ENCODE assay signal across 8 cellular contexts in the genomic region with DNA sequence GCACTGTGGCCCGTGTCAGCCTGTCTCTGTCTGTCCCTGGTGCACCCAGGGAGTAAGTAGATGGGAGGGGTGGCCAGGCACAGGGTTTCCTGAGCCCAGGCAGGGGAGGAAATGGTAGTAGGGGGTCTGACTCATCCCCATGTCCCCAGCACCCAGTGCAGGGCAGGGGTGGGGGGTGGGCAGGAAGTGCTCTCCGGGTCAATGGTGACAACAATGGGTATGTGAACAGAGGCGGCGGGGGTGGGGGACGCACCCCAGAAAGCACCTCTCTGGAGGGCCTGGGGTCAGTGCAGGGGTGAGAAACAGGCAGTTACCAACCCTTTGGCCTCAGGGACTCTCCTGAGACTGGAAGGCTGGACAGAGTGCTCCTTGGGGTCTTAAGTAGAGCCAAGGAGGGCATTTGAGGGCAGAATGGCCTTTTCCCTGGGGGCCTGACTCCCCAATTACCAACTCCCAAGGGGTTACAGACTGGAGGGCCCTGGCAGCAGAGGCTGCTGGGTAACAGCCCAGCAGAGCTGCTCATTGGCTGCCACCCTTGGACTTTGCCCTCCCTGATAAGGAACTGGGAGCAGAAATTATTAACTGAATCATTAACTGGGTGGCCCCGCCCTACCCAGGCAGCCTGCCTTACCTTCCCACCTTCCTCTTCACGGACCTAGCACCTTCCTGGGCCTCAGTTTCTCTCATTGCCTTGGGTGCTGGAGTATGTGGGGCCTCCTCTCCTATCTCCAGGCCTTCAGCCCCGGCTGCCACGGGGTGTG. TPM values are rescaled to one million over a fixed set of nuclear protein-coding genes. Genes with fewer than 3 reads are reported as not detected.
DNase-seq lines count a peak whose midpoint lies in the region; ATAC-seq and TF ChIP-seq lines count a peak whose summit lies in the region.

No MANE protein-coding gene starts in this region.

- no peak for TF ChIP-seq CTCF in suprapubic skin (IDR thresholded peaks at IDR 0.05)
- no peak for TF ChIP-seq CTCF in MCF 10A (IDR thresholded peaks at IDR 0.05; ENCODE audit: unreplicated experiment)

- intact Hi-C loops in MCF 10A (cut with micrococcal nuclease) = no loop called here

- DNase-seq in HT1080 (ENCODE audit: low read depth) (peak; percentile 87), suprapubic skin (ENCODE audit: low spot score in 2 of 2) (no peak), MCF 10A (ENCODE audit: unreplicated experiment) (no peak), T1000 (lab: John Stamatoyannopoulos, UW) (no peak)
- DNase-seq in activated gamma-delta T cell treated with anti-CD3 and anti-CD28 coated beads, Interleukin-2, amount 50 U/mL, for 16 hours (ENCODE audit: low read depth) = peak; percentile 50

- no peaks in the 10 kb centered on the region for H3K9me3 ChIP-seq in mucosa of rectum (ENCODE audit: control insufficient read depth in 2 of 2, low read length in 2 of 2)
- no peaks in the 10 kb centered on the region for H3K9me3 ChIP-seq in suprapubic skin

- TF ChIP-seq POLR2A in GM18505 (IDR thresholded peaks at IDR 0.05; ENCODE audit: borderline replicate concordance, extremely low read depth, insufficient read depth, insufficient read length) = peak; percentile 41
- TF ChIP-seq POLR2A in suprapubic skin (IDR thresholded peaks at IDR 0.05) = no peak

- CTCF ChIA-PET in MCF 10A (lab: Yijun Ruan, JAX) = interaction anchor here (0.9 to 1.9 kb wide), 3 partner anchors 9 to 24 kb away, joined by 4 to 7 read pairs (median 5); no protein-coding TSS in a partner anchor

- H3K4me1 ChIP-seq in mucosa of rectum (ENCODE audit: control insufficient read depth in 2 of 2, insufficient read depth in 2 of 2, low read length in 2 of 2) (peaks cover 31 to 32% of the 10 kb centered on the region in 2 donors), suprapubic skin (peaks cover 13% of the 10 kb centered on the region)

- no peak for ATAC-seq in GM18505 (IDR thresholded peaks at IDR 0.05; ENCODE audit: unreplicated experiment)
- no peak for ATAC-seq in HG03565 (IDR thresholded peaks at IDR 0.05; ENCODE audit: unreplicated experiment)

- POLR2A ChIA-PET in MCF 10A (lab: Yijun Ruan, JAX) = no interaction called here

- no peak for TF ChIP-seq EP300 in suprapubic skin (IDR thresholded peaks at IDR 0.05)

- H3K27ac ChIP-seq in mucosa of rectum (ENCODE audit: low read depth in 2 of 2, low read length in 2 of 2) (peak overlapping the region; percentile 51 to 80), suprapubic skin (no peak overlapping the region)

- BruUV-seq in MCF 10A (replicated peaks; lab: Mats Ljungman, UMichigan) = no TSS peak

- H3K4me1 Mint-ChIP-seq in MCF 10A (ENCODE audit: insufficient read depth, unreplicated experiment) = peaks cover 12% of the 10 kb centered on the region

- 71% methylated on average over 9 of the region's 9 CpGs for WGBS in suprapubic skin

- H3K4me3 ChIP-seq in mucosa of rectum (ENCODE audit: low read length in 2 of 2) (peak overlapping the region; percentile 32 to 60), suprapubic skin (no peak overlapping the region)

- no peaks in the 10 kb centered on the region for H3K36me3 ChIP-seq in mucosa of rectum (ENCODE audit: control insufficient read depth in 2 of 2, insufficient read depth in 2 of 2, low read length in 2 of 2)
- no peaks in the 10 kb centered on the region for H3K36me3 ChIP-seq in suprapubic skin

- no peaks in the 10 kb centered on the region for H3K36me3 Mint-ChIP-seq in MCF 10A (ENCODE audit: insufficient read depth, unreplicated experiment)

- H3K9me3 Mint-ChIP-seq in MCF 10A (ENCODE audit: unreplicated experiment) = no peaks in the 10 kb centered on the region

- peak overlapping the region; percentile 41 to 53 for H3K9ac ChIP-seq in mucosa of rectum (ENCODE audit: low read depth in 1 of 2, low read length in 2 of 2)

- H3K27me3 ChIP-seq in mucosa of rectum (ENCODE audit: control insufficient read depth in 2 of 2, insufficient read depth in 2 of 2, low read length in 2 of 2) (peaks cover 0 to 5% of the 10 kb centered on the region in 2 donors), suprapubic skin (peaks cover 22% of the 10 kb centered on the region)

- no peak overlapping the region for H3K4me3 Mint-ChIP-seq in MCF 10A (ENCODE audit: unreplicated experiment)

- no peak overlapping the region for H3K27ac Mint-ChIP-seq in MCF 10A (ENCODE audit: low read depth, unreplicated experiment)

- H3K27me3 Mint-ChIP-seq in MCF 10A (ENCODE audit: insufficient read depth, unreplicated experiment) = peaks cover 21% of the 10 kb centered on the region

RNA-seq across cellular contexts. Expression of gene MYRF, which starts 4.2 kb away (rescaled TPM):
- 2.8 and 2.9 TPM in 2 replicates for total RNA-seq in HT1080 (2014; rRNA removed; shearing (Covaris generic))
- 11.5 and 12.3 TPM in 2 replicates for polyA plus RNA-seq in HT1080 (2015; cell fraction: cytosol; rRNA removed)
- 22.4 and 23.6 TPM in 2 replicates for polyA plus RNA-seq in HT1080 (2015; cell fraction: nucleus; rRNA removed)
- total RNA-seq in suprapubic skin = 1 to 10 TPM in 1 of 4 donors, under 1 TPM in 3; 0.24 to 2.8 (median 0.83) TPM
- total RNA-seq in MCF 10A (2022) = 0.16 TPM in 1 of 2 replicates, not detected in the other

RNA-seq across cellular contexts. Expression of gene TMEM258, which starts 35.8 kb away (rescaled TPM):
- 178 and 184 TPM in 2 replicates for total RNA-seq in HT1080 (2014; rRNA removed; shearing (Covaris generic))
- 183 and 205 TPM in 2 replicates for polyA plus RNA-seq in HT1080 (2015; cell fraction: cytosol; rRNA removed)
- 50.4 and 65.2 TPM in 2 replicates for polyA plus RNA-seq in HT1080 (2015; cell fraction: nucleus; rRNA removed)
- total RNA-seq in suprapubic skin (10 to 100 TPM; 29.7 to 44.8 (median 35.9) TPM), MCF 10A (2022) (184 and 300 TPM in 2 replicates)

RNA-seq across cellular contexts. Expression of gene FEN1, which starts 36.1 kb away (rescaled TPM):
- total RNA-seq in HT1080 (2014; rRNA removed; shearing (Covaris generic)) = 251 and 261 TPM in 2 replicates
- 106 and 119 TPM in 2 replicates for polyA plus RNA-seq in HT1080 (2015; cell fraction: cytosol; rRNA removed)
- 111 and 133 TPM in 2 replicates for polyA plus RNA-seq in HT1080 (2015; cell fraction: nucleus; rRNA removed)
- total RNA-seq in suprapubic skin (10 to 100 TPM in 2 of 4 donors, 1 to 10 TPM in 2; 6.9 to 14.0 (median 9.2) TPM), MCF 10A (2022) (19.9 and 21.5 TPM in 2 replicates)

Comparison
In these comparisons a context has a peak if more than half of its experiments do, and no peak if none do; other contexts are left out.
1. DNase-seq: peak in HT1080 (single experiment) and activated gamma-delta T cell treated with anti-CD3 and anti-CD28 coated beads, Interleukin-2, amount 50 U/mL, for 16 hours (single experiment); none in suprapubic skin (0 of 2), MCF 10A (single experiment) and T1000 (single experiment).
2. RNA of gene FEN1, which starts 36.1 kb away (total RNA-seq): 251 to 261 TPM in HT1080; 19.9 to 21.5 TPM in MCF 10A and 6.9 to 14.0 TPM in suprapubic skin; every median in the first group is over 10 times any median in the second.